Comparison of ENCODE assay signal across 19 cellular contexts in the genomic region with DNA sequence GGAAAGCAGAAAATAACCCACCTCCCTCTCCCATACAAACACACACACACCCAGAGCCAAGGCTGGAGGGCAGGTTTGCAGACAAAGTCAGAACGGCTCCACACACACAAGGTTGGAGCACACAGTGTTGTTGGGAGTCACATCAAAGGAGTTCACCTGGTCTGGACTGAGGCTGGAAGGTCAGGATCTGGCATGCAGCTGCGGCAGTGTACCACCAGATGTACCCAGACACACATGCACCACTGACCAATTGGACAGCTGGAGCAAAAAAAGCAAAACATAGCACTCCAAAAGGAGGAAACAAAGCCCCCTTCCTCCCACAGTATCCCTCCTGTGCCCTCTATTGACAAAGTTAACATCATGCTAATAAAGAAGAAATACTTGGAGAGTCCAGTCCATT.
DNase-seq lines count a peak whose midpoint lies in the region; ATAC-seq, FAIRE-seq and TF ChIP-seq lines count a peak whose summit lies in the region.
"Had no signal": no experiment of that assay in that cellular context is flagged by ENCODE, and none has a peak within 500 bp of the region (broad histone marks: within the 10 kb centered on the region; RNA-seq: fewer than 3 reads in every experiment).

No MANE protein-coding gene starts in this region.

- H4K20me1 ChIP-seq in HepG2 (ENCODE audit: insufficient read depth, low read length) = no peaks in the 10 kb centered on the region
- H4K20me1 ChIP-seq in GM12878 (ENCODE audit: control insufficient read depth, insufficient read depth) = no peaks in the 10 kb centered on the region

- H2AFZ ChIP-seq in HepG2 (ENCODE audit: low read length) (no peak overlapping the region), GM12878 (ENCODE audit: control insufficient read depth, low read depth, low read length) (no peak overlapping the region)
- H2AFZ ChIP-seq: GM23248 had no signal

- 9% methylated on average over 2 of the region's 2 CpGs for WGBS in HepG2 (ENCODE audit: low lambda C conversion rate)
- no CpG with 5 or more reads among the region's 2 CpGs for WGBS in right lobe of liver (ENCODE audit: insufficient coverage, low coverage, low lambda C conversion rate, missing lambda C conversion rate)
- 27% methylated on average over 2 of the region's 2 CpGs for WGBS in GM12878 (ENCODE audit: insufficient coverage, insufficient replicate concordance, low lambda C conversion rate, missing lambda C conversion rate)

- no peak for DNase-seq in HepG2 (ENCODE audit: low spot score)
- no peak for DNase-seq in right lobe of liver
- DNase-seq in GM12878 (ENCODE audit: low read depth, low spot score) = no peak
- DNase-seq in nephron progenitor cell = no peak
- DNase-seq in naive thymus-derived CD8-positive, alpha-beta T cell = no peak
- DNase-seq: 8988T; C1 segment of cervical spinal cord; Calu3; CD4-positive, alpha-beta memory T cell; COR-L47; DMS53; DMS79 treated with DMSO at 0.1 percent for 48 hours; GF-D8; GM23248 had no signal

- peaks cover 21% of the 10 kb centered on the region for H3K4me1 Mint-ChIP-seq in nephron progenitor cell
- H3K4me1 Mint-ChIP-seq in naive thymus-derived CD8-positive, alpha-beta T cell = no peaks in the 10 kb centered on the region
- H3K4me1 Mint-ChIP-seq: CD4-positive, alpha-beta memory T cell had no signal

- POLR2A ChIA-PET in HepG2 (lab: Yijun Ruan, JAX) = no interaction called here
- POLR2A ChIA-PET in GM12878 (lab: Charles Lee) = no interaction called here
- POLR2A ChIA-PET in naive thymus-derived CD8-positive, alpha-beta T cell (lab: Charles Lee) = no interaction called here

- no peak for FAIRE-seq in HepG2 (lab: Jason Lieb, UNC)
- FAIRE-seq in GM12878 (lab: Jason Lieb, UNC) = no peak
- FAIRE-seq: GM12892, GM19239, H54 had no signal

- H3K4me3 Mint-ChIP-seq in nephron progenitor cell = no peak overlapping the region
- H3K4me3 Mint-ChIP-seq in naive thymus-derived CD8-positive, alpha-beta T cell = no peak overlapping the region
- H3K4me3 Mint-ChIP-seq: CD4-positive, alpha-beta memory T cell had no signal

- TF ChIP-seq EP300 in HepG2 (IDR thresholded peaks at IDR 0.05; ENCODE audit: low read depth in 2 of 2, low read length in 2 of 2) = no peak
- TF ChIP-seq EP300 in HepG2 (CRISPR knock-in tag; IDR thresholded peaks at IDR 0.05; ENCODE audit: borderline replicate concordance) = no peak
- TF ChIP-seq EP300 in GM12878 (IDR thresholded peaks at IDR 0.05; ENCODE audit: borderline replicate concordance in 1 of 2, control insufficient read depth in 1 of 2, low read depth in 2 of 2, low read length in 2 of 2) = no peak

- H3K27ac Mint-ChIP-seq in nephron progenitor cell = peak overlapping the region; percentile 36
- no peak overlapping the region for H3K27ac Mint-ChIP-seq in naive thymus-derived CD8-positive, alpha-beta T cell
- H3K27ac Mint-ChIP-seq: CD4-positive, alpha-beta memory T cell had no signal

- H3K4me2 ChIP-seq in HepG2 (ENCODE audit: low read depth, low read length) (no peak overlapping the region), GM12878 (ENCODE audit: control insufficient read depth, insufficient read depth) (no peak overlapping the region)

- RAD21 ChIA-PET in GM12878 (lab: Charles Lee; ENCODE audit: unreplicated experiment) = no interaction called here

- H3K9me3 Mint-ChIP-seq in nephron progenitor cell = no peaks in the 10 kb centered on the region
- no peaks in the 10 kb centered on the region for H3K9me3 Mint-ChIP-seq in naive thymus-derived CD8-positive, alpha-beta T cell
- H3K9me3 Mint-ChIP-seq: CD4-positive, alpha-beta memory T cell had no signal

- ATAC-seq in HepG2 (peak; percentile 78), right lobe of liver (no peak), GM12878 (peak; percentile 28; the same call in 2 of the 3 replicates), GM18861 (IDR thresholded peaks at IDR 0.05; ENCODE audit: unreplicated experiment) (no peak)
- ATAC-seq in naive thymus-derived CD8-positive, alpha-beta T cell = no peak

- CTCF ChIA-PET in HepG2 (lab: Yijun Ruan, JAX; ENCODE audit: low intra/inter-chr PET ratio, low total read pairs) = no interaction called here
- CTCF ChIA-PET in GM12878 (lab: Yijun Ruan, JAX) = no interaction called here

- peaks cover 6% of the 10 kb centered on the region for H3K27me3 Mint-ChIP-seq in nephron progenitor cell (ENCODE audit: low read depth, poor library complexity)
- H3K27me3 Mint-ChIP-seq in naive thymus-derived CD8-positive, alpha-beta T cell = peaks cover 11 to 45% (median 19%) of the 10 kb centered on the region in 5 donors

- no peaks in the 10 kb centered on the region for H3K36me3 Mint-ChIP-seq in nephron progenitor cell (ENCODE audit: low read depth)
- no peaks in the 10 kb centered on the region for H3K36me3 Mint-ChIP-seq in naive thymus-derived CD8-positive, alpha-beta T cell
- H3K36me3 Mint-ChIP-seq: CD4-positive, alpha-beta memory T cell had no signal

- no peak overlapping the region for H3K9ac ChIP-seq in HepG2 (ENCODE audit: insufficient read depth, low read depth, low read length)
- no peak overlapping the region for H3K9ac ChIP-seq in GM12878 (ENCODE audit: control insufficient read depth, insufficient read depth, low read length)
- H3K9ac ChIP-seq: GM23248 had no signal

- TF ChIP-seq RAD21 in HepG2 (CRISPR knock-in tag; IDR thresholded peaks at IDR 0.05) (no peak), GM12878 (IDR thresholded peaks at IDR 0.05; ENCODE audit: insufficient read depth, low read depth, low read length) (no peak)

- H3K79me2 ChIP-seq in HepG2 (ENCODE audit: insufficient read depth, low read length) (no peaks in the 10 kb centered on the region), GM12878 (ENCODE audit: control insufficient read depth, insufficient read depth, low read length) (no peaks in the 10 kb centered on the region)

- H3K4me1 ChIP-seq in HepG2 (ENCODE audit: insufficient read depth, low read length) (peaks cover 16% of the 10 kb centered on the region), right lobe of liver (no peaks in the 10 kb centered on the region), GM12878 (ENCODE audit: control insufficient read depth, insufficient read depth, low read length) (no peaks in the 10 kb centered on the region)
- H3K4me1 ChIP-seq: HAP-1 had no signal

- SMC1A ChIA-PET in GM12878 (lab: Charles Lee; ENCODE audit: uncharacterized antibody, unreplicated experiment) = no interaction called here

- no peak for TF ChIP-seq POLR2A in HepG2 (IDR thresholded peaks at IDR 0.05; ENCODE audit: insufficient read depth in 1 of 2, low read depth in 2 of 2, low read length in 2 of 2)
- no peak for TF ChIP-seq POLR2A in right lobe of liver (IDR thresholded peaks at IDR 0.05)
- no peak for TF ChIP-seq POLR2A in GM12878 (IDR thresholded peaks at IDR 0.05; ENCODE audit: low read depth, low read length)

- TF ChIP-seq CTCF in HepG2 (CRISPR knock-in tag; IDR thresholded peaks at IDR 0.05) (0 out of 2 replicates have a peak, but pooled peaks have one; percentile 4), right lobe of liver (IDR thresholded peaks at IDR 0.05) (no peak), GM12878 (IDR thresholded peaks at IDR 0.05 in 2 of 3, conservative IDR thresholded peaks at IDR 0.05 in 1 of 3; ENCODE audit: control insufficient read depth in 2 of 3, extremely low read depth in 1 of 3, insufficient read depth in 1 of 3, low read depth in 3 of 3, low read length in 3 of 3) (no peak), nephron progenitor cell (IDR thresholded peaks at IDR 0.05) (no peak)

- H3K27ac ChIP-seq in HepG2 (ENCODE audit: extremely low read length, insufficient read depth, low read length) (no peak overlapping the region), right lobe of liver (no peak overlapping the region), GM12878 (ENCODE audit: control insufficient read depth, insufficient read depth) (no peak overlapping the region)
- H3K27ac ChIP-seq: GM23248 had no signal

- H3K36me3 ChIP-seq in HepG2 (replicated peaks in 1 of 2; ENCODE audit: control insufficient read depth in 1 of 2, insufficient read depth in 2 of 2, low read length in 2 of 2) (no peaks in the 10 kb centered on the region), right lobe of liver (no peaks in the 10 kb centered on the region), GM12878 (ENCODE audit: control insufficient read depth in 2 of 2, insufficient read depth in 2 of 2, low read length in 1 of 2) (no peaks in the 10 kb centered on the region)
- H3K36me3 ChIP-seq: HAP-1 had no signal

- H3K27me3 ChIP-seq in HepG2 (ENCODE audit: control insufficient read depth in 1 of 2, insufficient read depth in 2 of 2, low read length in 2 of 2) (no peaks in the 10 kb centered on the region), right lobe of liver (no peaks in the 10 kb centered on the region), GM12878 (replicated peaks in 1 of 2; ENCODE audit: control insufficient read depth in 2 of 2, insufficient read depth in 2 of 2, low read length in 1 of 2) (no peaks in the 10 kb centered on the region; a peak in 1 of 4 replicates)

- intact Hi-C loops in HepG2 (cut with micrococcal nuclease; ENCODE audit: unreplicated experiment) (no loop called here), right lobe of liver (cut with DNase I) (no loop called here), GM12878 (cut with micrococcal nuclease; ENCODE audit: unreplicated experiment) (no loop called here)

- in situ Hi-C loops in HepG2 (cut with HindIII; ENCODE audit: extremely low pct_ligation_motif_present, low pct_unique_long_range_greater_than_20kb) = no loop called here
- in situ Hi-C loops in GM12878 (cut with MboI) = loop anchor here (10.0 to 25.0 kb wide), 2 partner anchors 143 to 576 kb away; no protein-coding TSS in a partner anchor

- H3K4me3 ChIP-seq in HepG2 (replicated peaks in 1 of 3; ENCODE audit: insufficient read depth in 1 of 3, low read depth in 2 of 3, low read length in 3 of 3) (no peak overlapping the region), right lobe of liver (no peak overlapping the region), GM12878 (no peak overlapping the region)
- H3K4me3 ChIP-seq: GM23248, HAP-1 had no signal

- BruUV-seq in HepG2 (replicated peaks; lab: Mats Ljungman, UMichigan) (no TSS peak), GM12878 (replicated peaks; lab: Mats Ljungman, UMichigan) (no TSS peak)

- H3K9me3 ChIP-seq in HepG2 (ENCODE audit: low read length) = no peaks in the 10 kb centered on the region
- no peaks in the 10 kb centered on the region for H3K9me3 ChIP-seq in right lobe of liver
- no peaks in the 10 kb centered on the region for H3K9me3 ChIP-seq in GM12878 (replicated peaks; ENCODE audit: control insufficient read depth, insufficient read depth, low read length)
- H3K9me3 ChIP-seq: HAP-1 had no signal

TF ChIP-seq in HepG2, 621 proteins besides CTCF, POLR2A, EP300 and RAD21 (continues in another document):
- TF ChIP-seq SSRP1 (CRISPR knock-in tag; IDR thresholded peaks at IDR 0.05) = no peak
- no peak for TF ChIP-seq ZNF549 (CRISPR knock-in tag; IDR thresholded peaks at IDR 0.05)

TF ChIP-seq in GM12878, 131 proteins besides CTCF, POLR2A, EP300 and RAD21:
- TF ChIP-seq GABPA (IDR thresholded peaks at IDR 0.05; ENCODE audit: low read depth) = no peak
- no peak for TF ChIP-seq ZNF24 (IDR thresholded peaks at IDR 0.05)
- no peak for TF ChIP-seq NFIC (IDR thresholded peaks at IDR 0.05; ENCODE audit: low read depth, low read length)
- TF ChIP-seq SMARCA5 (IDR thresholded peaks at IDR 0.05) = no peak
- no peak for TF ChIP-seq TAF1 (IDR thresholded peaks at IDR 0.05; ENCODE audit: borderline replicate concordance, low read depth, low read length)
TF ChIP-seq in GM12878: peak in this region for 0.

Comparison
In these comparisons a context has a peak if more than half of its experiments do, and no peak if none do; other contexts are left out.
1. ATAC-seq: peak in HepG2 (single experiment) and GM12878 (single experiment); none in right lobe of liver (0 of 4), GM18861 (single experiment) and naive thymus-derived CD8-positive, alpha-beta T cell (0 of 2).